In the genomic region with DNA sequence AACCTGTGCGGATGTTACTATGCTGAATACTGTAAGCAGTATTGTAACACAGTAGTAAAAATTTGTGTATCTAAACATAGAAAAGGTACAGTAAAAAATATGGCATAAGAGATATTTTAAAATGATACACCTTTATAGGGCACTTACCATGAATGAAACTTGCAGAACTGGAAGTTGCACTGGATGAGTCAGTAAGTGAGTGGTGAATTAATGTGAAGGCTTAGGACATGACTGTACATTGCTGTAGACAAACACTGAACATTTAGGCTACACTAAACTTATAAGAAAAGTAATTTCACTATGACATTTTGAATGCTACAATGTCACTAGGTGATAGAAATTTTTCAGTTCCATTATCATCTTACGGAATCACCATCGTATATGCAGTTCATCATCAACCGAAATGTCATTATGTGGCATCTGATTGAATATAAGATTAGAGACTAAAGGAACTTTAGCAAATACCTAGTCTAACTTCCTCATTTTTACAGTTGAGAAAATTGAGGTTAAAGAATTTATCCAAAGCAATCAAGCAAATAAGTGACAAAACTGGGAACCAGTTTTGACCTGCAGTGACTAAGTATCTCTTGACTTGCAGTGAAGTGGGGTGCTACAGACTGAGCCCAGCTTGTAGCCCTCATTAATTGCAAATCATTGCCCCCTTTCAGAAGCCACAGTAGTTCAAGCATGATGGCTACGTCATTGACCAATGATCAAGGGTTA, we compare ENCODE assay signal across 11 cellular contexts. TPM values are rescaled to one million over a fixed set of nuclear protein-coding genes. Genes with fewer than 3 reads are reported as not detected.
A peak's percentile ranks its signal among the peaks of the same experiment; 100 is the strongest.
DNase-seq lines count a peak whose midpoint lies in the region; ATAC-seq and TF ChIP-seq lines count a peak whose summit lies in the region.
"Had no signal": no experiment of that assay in that cellular context is flagged by ENCODE, and none has a peak within 500 bp of the region (broad histone marks: within the 10 kb centered on the region; RNA-seq: fewer than 3 reads in every experiment).

No MANE protein-coding gene starts in this region.

- no peak for TF ChIP-seq CTCF in epithelial cell of proximal tubule (conservative IDR thresholded peaks at IDR 0.05; ENCODE audit: low read depth, low read length)
- no peak for TF ChIP-seq CTCF in dorsolateral prefrontal cortex (IDR thresholded peaks at IDR 0.05 in 54 of 56, conservative IDR thresholded peaks at IDR 0.05 in 2 of 56; ENCODE audit: low read depth in 1 of 56, partially characterized antibody in 56 of 56)

- H3K27me3 ChIP-seq in dorsolateral prefrontal cortex, result peaks cover 0 to 2% (median 0%) of the 10 kb centered on the region in 45 donors
- H3K27me3 ChIP-seq: body of pancreas had no signal

- DNase-seq in ACHN (peak; percentile 43), M059J (ENCODE audit: low read depth) (peak; percentile 74), epithelial cell of proximal tubule (ENCODE audit: low read depth) (peak; percentile 64), dorsolateral prefrontal cortex (no peak), HPDE6-E6E7 (ENCODE audit: extremely low spot score) (no peak), GM03348 (ENCODE audit: low spot score) (no peak)
- DNase-seq: body of pancreas; CD4-positive, CD25-positive, alpha-beta regulatory T cell; NCI-H345 had no signal

- ATAC-seq in GM19467 (IDR thresholded peaks at IDR 0.05; ENCODE audit: unreplicated experiment) (peak; percentile 63), GM21737 (IDR thresholded peaks at IDR 0.05; ENCODE audit: unreplicated experiment) (no peak)
- ATAC-seq: body of pancreas had no signal

- in situ Hi-C loops in ACHN (cut with HindIII; ENCODE audit: low pct_ligation_motif_present, low pct_unique_long_range_greater_than_20kb, low sequenced_read_pairs), result no loop called here

- intact Hi-C loops in dorsolateral prefrontal cortex (cut with DNase I), result no loop called here

- no peak overlapping the region for H3K27ac ChIP-seq in dorsolateral prefrontal cortex
- H3K27ac ChIP-seq: body of pancreas had no signal

- H3K4me3 ChIP-seq in epithelial cell of proximal tubule (ENCODE audit: low read depth, low read length) (no peak overlapping the region), dorsolateral prefrontal cortex (no peak overlapping the region)
- H3K4me3 ChIP-seq: body of pancreas had no signal

RNA-seq across cellular contexts. Expression of gene EGF, which starts 55.3 kb away (rescaled TPM):
- total RNA-seq in M059J (2014; rRNA removed; shearing (Covaris generic)), result 4.9 TPM in 2 replicates
- total RNA-seq in epithelial cell of proximal tubule (0.36 and 0.46 TPM in 2 replicates), dorsolateral prefrontal cortex (1 to 10 TPM; 1.2 to 8.8 (median 4.2) TPM)

Comparison
In these comparisons a context has a peak if more than half of its experiments do, and no peak if none do; other contexts are left out.
1. DNase-seq: peak in ACHN (single experiment), M059J (single experiment) and epithelial cell of proximal tubule (single experiment); none in dorsolateral prefrontal cortex (0 of 10), HPDE6-E6E7 (single experiment) and GM03348 (single experiment).